20 cellular contexts compared by ENCODE assay signal in genomic region chr1:51217101-51217500, GRCh38. TPM values are rescaled to one million over a fixed set of nuclear protein-coding genes. Genes with fewer than 3 reads are reported as not detected.
DNase-seq lines count a peak whose midpoint lies in the region; ATAC-seq, FAIRE-seq and TF ChIP-seq lines count a peak whose summit lies in the region.
"Had no signal": no experiment of that assay in that cellular context is flagged by ENCODE, and none has a peak within 500 bp of the region (broad histone marks: within the 10 kb centered on the region; RNA-seq: fewer than 3 reads in every experiment).

No MANE protein-coding gene starts in this region.

- intact Hi-C loops in pancreas (cut with DNase I), result no loop called here

- H3K4me1 ChIP-seq in pancreas, result peaks cover 0 to 12% (median 9%) of the 10 kb centered on the region in 3 donors
- H3K4me1 ChIP-seq: A549, Caco-2, HAP-1 had no signal

- H3K9me3 ChIP-seq in pancreas (no peaks in the 10 kb centered on the region), T-helper 17 cell (ENCODE audit: control insufficient read depth, low read length, poor library complexity, severe bottlenecking) (no peaks in the 10 kb centered on the region)
- H3K9me3 ChIP-seq: A549, Caco-2, HAP-1 had no signal

- TF ChIP-seq CTCF in pancreas (IDR thresholded peaks at IDR 0.05), result no peak

- H3K4me3 Mint-ChIP-seq in T-helper 17 cell, result no peak overlapping the region
- H3K4me3 Mint-ChIP-seq: CD4-positive, alpha-beta T cell had no signal

- H3K4me3 ChIP-seq in pancreas, result no peak overlapping the region
- H3K4me3 ChIP-seq: A549, GM23248, HAP-1 had no signal

- H3K27me3 ChIP-seq in pancreas, result no peaks in the 10 kb centered on the region

- ATAC-seq in left lobe of liver, result peak; percentile 26
- ATAC-seq in pancreas, result peak; percentile 82 to 90 (median 86)
- ATAC-seq in HG03280 (IDR thresholded peaks at IDR 0.05; ENCODE audit: unreplicated experiment), result no peak
- no peak for ATAC-seq in T-helper 17 cell
- ATAC-seq: A549 had no signal

- 85 to 92% methylated on average over 2 of the region's 2 CpGs for WGBS in pancreas, 2 donors

- DNase-seq in DMS53 (lab: John Stamatoyannopoulos, UW) (peak; percentile 35), DMS53 treated with DMSO at 0.1 percent for 48 hours (lab: John Stamatoyannopoulos, UW; ENCODE audit: unreplicated experiment) (no peak), left lobe of liver (ENCODE audit: low spot score) (no peak), pancreas (peak in 3 of 6 donors; percentile 21 to 26 (median 24)), LoVo (ENCODE audit: low spot score) (no peak), T-helper 17 cell (no peak)
- DNase-seq: CD4-positive, alpha-beta T cell; DMS79 treated with DMSO at 0.1 percent for 48 hours; GF-D8; GM23248; KG1 had no signal

- H3K36me3 ChIP-seq in pancreas, result no peaks in the 10 kb centered on the region
- H3K36me3 ChIP-seq: HAP-1 had no signal

- FAIRE-seq in pancreas (lab: Jason Lieb, UNC), result no peak
- FAIRE-seq: A549, D721Med, HTR-8/SVneo had no signal

- peak overlapping the region in 2 of 4 donors; percentile 50 to 64 for H3K27ac ChIP-seq in pancreas
- H3K27ac ChIP-seq: 22Rv1, A549, C4-2B, GM23248 had no signal

- H3K36me3 Mint-ChIP-seq in T-helper 17 cell (ENCODE audit: low read depth), result peaks cover 2% of the 10 kb centered on the region
- H3K36me3 Mint-ChIP-seq: IgD-negative memory B cell had no signal

- peaks cover 22% of the 10 kb centered on the region for H3K4me1 Mint-ChIP-seq in T-helper 17 cell

- H3K27ac Mint-ChIP-seq in T-helper 17 cell, result no peak overlapping the region
- H3K27ac Mint-ChIP-seq: CD4-positive, alpha-beta T cell; IgD-negative memory B cell had no signal

- H3K27me3 Mint-ChIP-seq in T-helper 17 cell, result no peaks in the 10 kb centered on the region
- H3K27me3 Mint-ChIP-seq: IgD-negative memory B cell had no signal

RNA-seq across cellular contexts. Expression of gene RNF11, which starts 19.0 kb away (rescaled TPM):
- 54.7 TPM for total RNA-seq in left lobe of liver
- 10 to 100 TPM; 25.3 to 51.8 (median 30.7) TPM for total RNA-seq in pancreas
- polyA plus RNA-seq in pancreas, result 10 to 100 TPM; 19.8 to 39.5 TPM
- total RNA-seq in T-helper 17 cell, result 100 to 1,000 TPM in 1 of 2 donors, 10 to 100 TPM in 1; 69.4 to 140 TPM

Comparison
In these comparisons a context has a peak if more than half of its experiments do, and no peak if none do; other contexts are left out.
1. ATAC-seq: peak in left lobe of liver (single experiment) and pancreas (4 of 4); none in HG03280 (single experiment) and T-helper 17 cell (single experiment).